In genomic region chr2:43107679-43108078, GRCh38 we compare ENCODE assay signal across 11 cellular contexts.
A peak's percentile ranks its signal among the peaks of the same experiment; 100 is the strongest.
DNase-seq lines count a peak whose midpoint lies in the region; ATAC-seq, FAIRE-seq and TF ChIP-seq lines count a peak whose summit lies in the region.
"Had no signal": no experiment of that assay in that cellular context is flagged by ENCODE, and none has a peak within 500 bp of the region (broad histone marks: within the 10 kb centered on the region; RNA-seq: fewer than 3 reads in every experiment).

No MANE protein-coding gene starts in this region.

- intact Hi-C loops in Panc1 (cut with micrococcal nuclease; ENCODE audit: unreplicated experiment), result no loop called here
- intact Hi-C loops in left ventricle myocardium superior (cut with micrococcal nuclease), result no loop called here
- intact Hi-C loops in posterior vena cava (cut with DNase I), result loop anchor here in 1 of 2 donors (10.0 kb wide), 1 partner anchor 133 kb away; no protein-coding TSS in a partner anchor
- intact Hi-C loops in lower leg skin (cut with DNase I; ENCODE audit: low total_unique reads), result no loop called here

- H3K9ac ChIP-seq in BLaER1, result peak overlapping the region; percentile 54; the same call in 1 of the 2 replicates

- H3K9me3 ChIP-seq in BLaER1 (0 out of 2 replicates have a peak, but pooled peaks cover 2% of the 10 kb centered on the region), Panc1 (ENCODE audit: control insufficient read depth, insufficient read depth, low read depth, low read length) (no peaks in the 10 kb centered on the region)
- H3K9me3 ChIP-seq: ovary, SJCRH30 had no signal

- in situ Hi-C loops in Panc1 (cut with HindIII; ENCODE audit: low pct_unique_long_range_greater_than_20kb, low sequenced_read_pairs), result no loop called here

- H4K20me1 ChIP-seq in BLaER1, result no peaks in the 10 kb centered on the region

- CTCF ChIA-PET in Panc1 (lab: Charles Lee), result interaction anchor here (0.6 kb wide), 1 partner anchor 114 kb away, joined by 4 read pairs; no protein-coding TSS in a partner anchor

- H3K4me3 ChIP-seq in BLaER1 (no peak overlapping the region), Panc1 (ENCODE audit: low read depth in 2 of 2, low read length in 2 of 2) (no peak overlapping the region), lower leg skin (ENCODE audit: low read depth, poor library complexity, severe bottlenecking) (no peak overlapping the region)
- H3K4me3 ChIP-seq: ovary, SJCRH30 had no signal

- ATAC-seq in Panc1 (no peak), left ventricle myocardium superior (peak; percentile 5), HG02588 (IDR thresholded peaks at IDR 0.05; ENCODE audit: unreplicated experiment) (no peak)

- DNase-seq in Panc1 (ENCODE audit: low read depth, low spot score) (no peak), left ventricle myocardium superior (no peak), posterior vena cava (ENCODE audit: low spot score) (peak; percentile 75), NCI-H1105 (lab: John Stamatoyannopoulos, UW) (no peak), urothelium cell line (ENCODE audit: low spot score) (no peak), lower leg skin (ENCODE audit: low spot score in 2 of 2) (no peak)
- DNase-seq: NCI-H446, SJCRH30 had no signal

- TF ChIP-seq POLR2A in lower leg skin (IDR thresholded peaks at IDR 0.05), result no peak

- H3K4me1 ChIP-seq in BLaER1, result peaks cover 73% of the 10 kb centered on the region
- peaks cover 5% of the 10 kb centered on the region; the same call in 1 of the 2 replicates for H3K4me1 ChIP-seq in Panc1 (ENCODE audit: control insufficient read depth, insufficient read depth, low read length)

- H3K27ac ChIP-seq in BLaER1, result peak overlapping the region; percentile 76
- peak overlapping the region; percentile 59; the same call in 1 of the 2 replicates for H3K27ac ChIP-seq in Panc1 (ENCODE audit: low read length)
- H3K27ac ChIP-seq: SJCRH30 had no signal

- H3K36me3 ChIP-seq in BLaER1 (no peaks in the 10 kb centered on the region; the same call in 1 of the 2 replicates), Panc1 (ENCODE audit: control insufficient read depth, insufficient read depth, low read length) (no peaks in the 10 kb centered on the region)
- H3K36me3 ChIP-seq: ovary, SJCRH30 had no signal

- WGBS in lower leg skin, 2 donors, result 73 to 85% methylated on average over 4 of the region's 4 CpGs

- POLR2A ChIA-PET in Panc1 (lab: Charles Lee), result no interaction called here

- H3K27me3 ChIP-seq in BLaER1 (no peaks in the 10 kb centered on the region), Panc1 (ENCODE audit: control insufficient read depth, insufficient read depth, low read length) (no peaks in the 10 kb centered on the region)
- H3K27me3 ChIP-seq: ovary, SJCRH30 had no signal

- no TSS peak for BruUV-seq in Panc1 (replicated peaks; lab: Mats Ljungman, UMichigan)

- TF ChIP-seq CTCF in Panc1 (IDR thresholded peaks at IDR 0.05) (no peak), lower leg skin (IDR thresholded peaks at IDR 0.05) (no peak)

- no peak for FAIRE-seq in urothelium cell line (lab: Jason Lieb, UNC)

- H3K4me2 ChIP-seq in BLaER1, result peak overlapping the region; percentile 77
